Comparison of ENCODE assay signal across 17 cellular contexts in the genomic region with DNA sequence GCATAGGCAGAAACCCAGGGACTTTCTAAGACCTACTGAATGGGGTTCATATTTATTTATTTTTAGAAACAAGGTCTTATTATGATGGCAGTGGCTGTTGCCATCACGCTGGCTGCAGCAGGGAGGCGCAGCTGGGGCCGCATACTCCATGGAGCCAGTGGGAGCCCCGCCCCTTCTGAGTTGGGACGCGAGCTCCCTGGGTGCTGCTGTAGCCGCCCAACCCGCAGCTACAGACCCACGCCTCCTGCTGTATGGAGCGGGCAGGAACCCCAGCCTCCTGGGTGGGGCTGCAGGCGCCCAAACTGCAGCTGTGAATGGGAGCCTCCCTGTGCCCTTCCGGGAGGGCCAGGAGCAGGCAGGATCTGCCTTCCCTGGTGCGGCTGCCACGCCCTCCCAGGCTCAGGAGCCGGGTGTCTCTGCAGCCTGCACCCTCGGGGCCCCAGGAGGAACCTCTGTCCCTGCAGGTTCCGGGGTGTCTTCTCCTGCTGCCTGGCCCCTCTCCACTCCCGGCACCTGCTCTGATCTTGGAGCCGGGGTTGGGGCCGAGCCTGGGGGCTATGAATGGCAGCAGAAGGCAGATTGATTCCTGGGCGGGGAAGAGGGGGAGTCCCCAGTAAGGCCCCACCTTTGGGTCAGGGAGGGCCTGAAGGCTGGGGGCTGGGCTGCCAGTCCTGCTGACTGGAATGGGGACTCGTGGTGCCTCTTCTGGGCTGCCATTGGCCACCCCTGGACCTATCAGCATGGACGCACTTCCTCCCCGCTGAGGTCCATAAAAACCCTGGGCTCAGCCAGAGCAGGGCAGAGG.
DNase-seq lines count a peak whose midpoint lies in the region; ATAC-seq and TF ChIP-seq lines count a peak whose summit lies in the region.
"Had no signal": no experiment of that assay in that cellular context is flagged by ENCODE, and none has a peak within 500 bp of the region (broad histone marks: within the 10 kb centered on the region; RNA-seq: fewer than 3 reads in every experiment).

No MANE protein-coding gene starts in this region.

- DNase-seq in right cardiac atrium, result peak in 2 of 3 donors; percentile 45 to 59
- no peak for DNase-seq in Right ventricle myocardium inferior (ENCODE audit: missing footprints)
- peak; percentile 33 for DNase-seq in RWPE1 (ENCODE audit: low spot score)
- no peak for DNase-seq in DMS53 (lab: John Stamatoyannopoulos, UW)
- DNase-seq in DMS79 (lab: John Stamatoyannopoulos, UW), result no peak
- DNase-seq: activated CD8-positive, alpha-beta T cell treated with anti-CD3 and anti-CD28 coated beads, Interleukin-2, amount 10 ng/mL, durations not matched to agents 7 days and 5 days; activated naive CD4-positive, alpha-beta T cell; DND-41; hippocampal formation; NCI-H1436 treated with DMSO at 0.1 percent for 48 hours; uterus had no signal

- H3K4me1 ChIP-seq in right cardiac atrium (ENCODE audit: control insufficient read depth, insufficient read depth, low read length), result no peaks in the 10 kb centered on the region
- H3K4me1 ChIP-seq: parathyroid adenoma, uterus had no signal

- POLR2A ChIA-PET in RWPE1 (lab: Yijun Ruan, JAX; ENCODE audit: low non-redundant PET), result interaction anchor here (0.7 kb wide), 1 partner anchor 19 kb away, joined by 4 read pairs; no protein-coding TSS in a partner anchor

- WGBS in right cardiac atrium, result 85% methylated on average over 24 of the region's 24 CpGs

- H3K27ac ChIP-seq in right cardiac atrium (ENCODE audit: low read length) (no peak overlapping the region), RWPE1 (no peak overlapping the region)
- H3K27ac ChIP-seq: cardiac muscle cell, parathyroid adenoma, uterus had no signal

- no peak for TF ChIP-seq CTCF in RWPE1 (conservative IDR thresholded peaks at IDR 0.05; ENCODE audit: low read depth)

- H3K27me3 ChIP-seq in right cardiac atrium (ENCODE audit: control insufficient read depth, insufficient read depth), result no peaks in the 10 kb centered on the region
- H3K27me3 ChIP-seq: cardiac muscle cell, uterus had no signal

- intact Hi-C loops in right cardiac atrium (cut with DNase I), result no loop called here
- intact Hi-C loops in Right ventricle myocardium inferior (cut with DNase I), result no loop called here

- peak in 1 of 2 donors; percentile 34 for ATAC-seq in right cardiac atrium
- no peak for ATAC-seq in Right ventricle myocardium inferior
- ATAC-seq in GM18520 (IDR thresholded peaks at IDR 0.05; ENCODE audit: unreplicated experiment), result no peak
- no peak for ATAC-seq in HG03442 (IDR thresholded peaks at IDR 0.05; ENCODE audit: unreplicated experiment)
- ATAC-seq: activated CD8-positive, alpha-beta T cell treated with anti-CD3 and anti-CD28 coated beads, Interleukin-2, amount 10 ng/mL, durations not matched to agents 7 days and 5 days; stimulated activated memory B cell treated with anti-CD40 and anti-IgM and Interleukin-4, amounts not matched to agents 10 μg/mL and 1 μg/mL and 100 μg/mL, for 72 hours had no signal

- CTCF ChIA-PET in RWPE1 (lab: Yijun Ruan, JAX), result interaction anchor here (0.6 to 3.4 kb wide), 7 partner anchors 9 to 203 kb away, joined by 3 to 15 read pairs (median 3); no protein-coding TSS in a partner anchor

- no peaks in the 10 kb centered on the region for H3K9me3 ChIP-seq in right cardiac atrium (ENCODE audit: control insufficient read depth, low read length)
- no peaks in the 10 kb centered on the region for H3K9me3 ChIP-seq in iPS-18c (ENCODE audit: control insufficient read depth, insufficient read depth, low read length)
- H3K9me3 ChIP-seq: uterus had no signal

- H3K4me3 ChIP-seq in right cardiac atrium (ENCODE audit: low read length), result no peak overlapping the region
- peak overlapping the region; percentile 44; the same call in 1 of the 2 replicates for H3K4me3 ChIP-seq in iPS-18c (ENCODE audit: insufficient read depth, low read depth, low read length)
- H3K4me3 ChIP-seq: cardiac muscle cell, uterus had no signal

Comparison
In these comparisons a context has a peak if more than half of its experiments do, and no peak if none do; other contexts are left out.
1. DNase-seq: peak in right cardiac atrium (2 of 3) and RWPE1 (single experiment); none in Right ventricle myocardium inferior (single experiment), DMS53 (single experiment) and DMS79 (single experiment).